In the genomic region with DNA sequence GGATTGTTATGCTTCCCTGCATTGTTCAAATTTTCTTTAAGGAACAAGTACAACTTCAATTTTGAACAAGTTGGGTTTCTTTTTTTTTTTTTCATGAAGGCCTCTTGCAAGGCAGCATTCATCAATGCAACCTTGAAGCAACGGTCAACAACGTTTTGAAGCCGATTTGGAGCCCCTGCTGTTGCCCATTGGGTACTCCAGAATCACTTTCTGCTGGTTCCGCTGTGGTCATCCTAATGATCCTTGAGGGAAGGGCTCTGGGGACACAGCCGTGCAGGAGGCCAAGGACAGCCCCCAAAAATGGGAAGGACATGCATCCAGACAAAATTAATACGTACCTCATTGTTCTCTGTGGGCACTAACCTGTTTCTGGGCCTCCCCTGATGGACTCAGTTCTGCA, we compare ENCODE assay signal across 24 cellular contexts.
"Had no signal": no experiment of that assay in that cellular context is flagged by ENCODE, and none has a peak within 500 bp of the region (broad histone marks: within the 10 kb centered on the region; RNA-seq: fewer than 3 reads in every experiment).

No MANE protein-coding gene starts in this region.

- H3K27me3 ChIP-seq: colonic mucosa, esophagus squamous epithelium, gastrocnemius medialis, left lung had no signal

- DNase-seq: colonic mucosa; cortex of kidney; effector CD8-positive, alpha-beta T cell; effector memory CD8-positive, alpha-beta T cell; erythroblast; esophagus squamous epithelium; foreskin fibroblast; foreskin melanocyte; gastrocnemius medialis; glutamatergic neuron; heart right ventricle; hippocampal formation; left cardiac atrium; left lung; left ventricle myocardium superior; lower lobe of right lung; mammary epithelial cell; mesendoderm; midbrain had no signal

- H3K4me3 Mint-ChIP-seq: dendritic cell treated with granulocyte-macrophage colony-stimulating factor and Interleukin-4, amounts not matched to agents 40 ng/mL and 50 ng/mL, for 4 days; effector memory CD8-positive, alpha-beta T cell; endodermal cell; memory B cell had no signal

- H3K4me3 ChIP-seq: colonic mucosa, esophagus squamous epithelium, gastrocnemius medialis, heart right ventricle, left lung, lower lobe of right lung had no signal

- H3K4me1 Mint-ChIP-seq: endodermal cell, memory B cell had no signal

- H3K27ac Mint-ChIP-seq: dendritic cell treated with granulocyte-macrophage colony-stimulating factor and Interleukin-4, amounts not matched to agents 40 ng/mL and 50 ng/mL, for 4 days; effector memory CD8-positive, alpha-beta T cell; endodermal cell; memory B cell had no signal

- H3K9me3 ChIP-seq: colonic mucosa, esophagus squamous epithelium, gastrocnemius medialis, heart right ventricle, left lung, lower lobe of right lung had no signal

- H3K36me3 ChIP-seq: colonic mucosa, esophagus squamous epithelium, gastrocnemius medialis, heart right ventricle, left lung, lower lobe of right lung had no signal

- H3K4me1 ChIP-seq: colonic mucosa, esophagus squamous epithelium, gastrocnemius medialis, heart right ventricle, left lung, lower lobe of right lung had no signal

- ATAC-seq: effector memory CD8-positive, alpha-beta T cell; esophagus mucosa; gastrocnemius medialis; heart right ventricle; left cardiac atrium; left lung; left ventricle myocardium superior; lower lobe of right lung had no signal

- H3K27ac ChIP-seq: colonic mucosa, epithelial cell of prostate, esophagus squamous epithelium, gastrocnemius medialis, heart right ventricle, left lung, lower lobe of right lung had no signal

- H3K9me3 Mint-ChIP-seq: dendritic cell treated with granulocyte-macrophage colony-stimulating factor and Interleukin-4, amounts not matched to agents 40 ng/mL and 50 ng/mL, for 4 days; effector memory CD8-positive, alpha-beta T cell; endodermal cell; memory B cell had no signal
